ENCODE assay signal across 17 cellular contexts in genomic region chr3:184542577-184542976, GRCh38. TPM values are rescaled to one million over a fixed set of nuclear protein-coding genes. Genes with fewer than 3 reads are reported as not detected.
DNase-seq lines count a peak whose midpoint lies in the region; ATAC-seq and TF ChIP-seq lines count a peak whose summit lies in the region.
"Had no signal": no experiment of that assay in that cellular context is flagged by ENCODE, and none has a peak within 500 bp of the region (broad histone marks: within the 10 kb centered on the region; RNA-seq: fewer than 3 reads in every experiment).

No MANE protein-coding gene starts in this region.

- no peaks in the 10 kb centered on the region for H3K36me3 Mint-ChIP-seq in GM23338 (ENCODE audit: low read depth)
- H3K36me3 Mint-ChIP-seq: CD8-positive, alpha-beta T cell had no signal

- H3K9me3 Mint-ChIP-seq in GM23338 = no peaks in the 10 kb centered on the region
- H3K9me3 Mint-ChIP-seq: CD4-positive, alpha-beta T cell; CD8-positive, alpha-beta T cell had no signal

- POLR2A ChIA-PET in HEK293 (lab: Yijun Ruan, JAX) = no interaction called here

- DNase-seq in GM23338 (ENCODE audit: low spot score) (no peak), ecto neural progenitor cell (ENCODE audit: low spot score) (peak; percentile 10), left lung (no peak)
- DNase-seq: AML-193; Caco-2; Calu3; CD4-positive, alpha-beta T cell; DMS79 treated with DMSO at 0.1 percent for 48 hours; GF-D8 had no signal

- no peaks in the 10 kb centered on the region for H3K79me2 ChIP-seq in GM23338 (replicated peaks; ENCODE audit: insufficient read depth)

- H3K27me3 ChIP-seq in GM23338 (ENCODE audit: insufficient read depth) (no peaks in the 10 kb centered on the region), left lung (peaks cover 0 to 32% of the 10 kb centered on the region in 2 donors)

- no peak overlapping the region for H3K4me3 ChIP-seq in GM23338
- no peak overlapping the region for H3K4me3 ChIP-seq in HEK293 (ENCODE audit: low read depth, low read length)
- H3K4me3 ChIP-seq in left lung = no peak overlapping the region
- H3K4me3 ChIP-seq: A549; BLaER1 treated with 17β-estradiol and CSF1 and Interleukin-3, amounts not matched to agents 10 nM and 100 nM had no signal

- no peak overlapping the region for H3K27ac ChIP-seq in GM23338 (ENCODE audit: low read depth)
- H3K27ac ChIP-seq in HEK293 (ENCODE audit: extremely low read depth, low read depth, low read length) = no peak overlapping the region
- no peak overlapping the region for H3K27ac ChIP-seq in left lung
- H3K27ac ChIP-seq: 22Rv1; A549; BLaER1 treated with 17β-estradiol and CSF1 and Interleukin-3, amounts not matched to agents 10 nM and 100 nM; C4-2B had no signal

- H3F3A ChIP-seq in GM23338 (replicated peaks; ENCODE audit: low read depth) = 0 out of 2 replicates have a peak, but pooled peaks cover 3% of the 10 kb centered on the region

- ATAC-seq in GM23338 (no peak), left lung (no peak), GM19023 (IDR thresholded peaks at IDR 0.05; ENCODE audit: unreplicated experiment) (no peak)
- ATAC-seq: A549; CD8-positive, alpha-beta T cell had no signal

- H3K4me1 Mint-ChIP-seq in GM23338 = peaks cover 30% of the 10 kb centered on the region

- H3K9me2 ChIP-seq in GM23338 (ENCODE audit: insufficient read depth) = no peaks in the 10 kb centered on the region

- peaks cover 10% of the 10 kb centered on the region for H3K27me3 Mint-ChIP-seq in GM23338 (ENCODE audit: insufficient read depth, low read depth, poor library complexity)

- no peak overlapping the region for H3K27ac Mint-ChIP-seq in GM23338
- H3K27ac Mint-ChIP-seq: B cell; CD4-positive, alpha-beta T cell; CD8-positive, alpha-beta T cell had no signal

- H3K4me3 Mint-ChIP-seq in GM23338 = no peak overlapping the region
- H3K4me3 Mint-ChIP-seq: B cell; CD4-positive, alpha-beta T cell; CD8-positive, alpha-beta T cell had no signal

- TF ChIP-seq CTCF in GM23338 (conservative IDR thresholded peaks at IDR 0.05; ENCODE audit: low read depth in 2 of 2) (no peak), HEK293 (tag by site-specific recombination; IDR thresholded peaks at IDR 0.05) (no peak), left lung (IDR thresholded peaks at IDR 0.05) (no peak)

- peaks cover 8% of the 10 kb centered on the region for H3K4me1 ChIP-seq in GM23338 (ENCODE audit: insufficient read depth)
- no peaks in the 10 kb centered on the region for H3K4me1 ChIP-seq in HEK293 (ENCODE audit: control insufficient read depth, insufficient read depth, low read length)
- peaks cover 0 to 5% of the 10 kb centered on the region in 2 donors for H3K4me1 ChIP-seq in left lung
- H3K4me1 ChIP-seq: A549, Caco-2 had no signal

- intact Hi-C loops in left lung (cut with DNase I) = loop anchor here in 1 of 2 donors (5.0 kb wide), 2 partner anchors 125 to 170 kb away; no protein-coding TSS in a partner anchor

- no peak overlapping the region for H2AFZ ChIP-seq in GM23338

- 0 out of 2 replicates have a peak overlapping the region, but pooled peaks have one; percentile 32 for H3K4me2 ChIP-seq in GM23338
- H3K4me2 ChIP-seq: A549; BLaER1 treated with 17β-estradiol and CSF1 and Interleukin-3, amounts not matched to agents 10 nM and 100 nM had no signal

- no peaks in the 10 kb centered on the region for H4K20me1 ChIP-seq in GM23338 (replicated peaks; ENCODE audit: insufficient read depth)

- CTCF ChIA-PET in HEK293 (lab: Yijun Ruan, JAX) = interaction anchor here (0.6 to 12.4 kb wide), 7 partner anchors 13 to 244 kb away, joined by 3 to 184 read pairs (median 22); no protein-coding TSS in a partner anchor

- H3K9me3 ChIP-seq in HEK293 (ENCODE audit: control insufficient read depth, insufficient read depth, low read depth, low read length) = no peaks in the 10 kb centered on the region
- no peaks in the 10 kb centered on the region for H3K9me3 ChIP-seq in left lung
- H3K9me3 ChIP-seq: A549; BLaER1 treated with 17β-estradiol and CSF1 and Interleukin-3, amounts not matched to agents 10 nM and 100 nM; Caco-2 had no signal

- H3K36me3 ChIP-seq in GM23338 (ENCODE audit: insufficient read depth) (no peaks in the 10 kb centered on the region), HEK293 (ENCODE audit: control insufficient read depth in 2 of 2, insufficient read depth in 1 of 2, low read length in 2 of 2) (no peaks in the 10 kb centered on the region), left lung (no peaks in the 10 kb centered on the region)
- H3K36me3 ChIP-seq: BLaER1 treated with 17β-estradiol and CSF1 and Interleukin-3, amounts not matched to agents 10 nM and 100 nM had no signal

TF ChIP-seq in GM23338, 12 proteins besides CTCF, POLR2A, EP300 and RAD21 (continues in another document):
- no peak for TF ChIP-seq EZH2phosphoT487 (IDR thresholded peaks at IDR 0.05; ENCODE audit: unreplicated experiment)
- TF ChIP-seq CREB1 (CRISPR knock-in tag; IDR thresholded peaks at IDR 0.05; ENCODE audit: low read depth) = no peak
- TF ChIP-seq POLR2AphosphoS5 (IDR thresholded peaks at IDR 0.05; ENCODE audit: low read depth) = no peak
- no peak for TF ChIP-seq JUNB (IDR thresholded peaks at IDR 0.05; ENCODE audit: unreplicated experiment)
- TF ChIP-seq STAT1 (IDR thresholded peaks at IDR 0.05; ENCODE audit: unreplicated experiment) = no peak

TF ChIP-seq in HEK293, 187 proteins besides CTCF, POLR2A, EP300 and RAD21:
- TF ChIP-seq ZNF366 (tag by site-specific recombination; conservative IDR thresholded peaks at IDR 0.05) = peak; percentile 76
- TF ChIP-seq ZNF157 (tag by site-specific recombination; IDR thresholded peaks at IDR 0.05) = no peak
- TF ChIP-seq BCL6B (tag by site-specific recombination; IDR thresholded peaks at IDR 0.05) = no peak
- no peak for TF ChIP-seq GFI1B (tag by site-specific recombination; IDR thresholded peaks at IDR 0.05)
- TF ChIP-seq ZNF843 (tag by site-specific recombination; IDR thresholded peaks at IDR 0.05) = no peak
- 0 out of 2 replicates have a peak, but pooled peaks have one; percentile 11 for TF ChIP-seq ZNF596 (tag by site-specific recombination; IDR thresholded peaks at IDR 0.05)
- peak; percentile 67 for TF ChIP-seq PRDM1 (tag by site-specific recombination; IDR thresholded peaks at IDR 0.05)
TF ChIP-seq in HEK293: peak in this region for 3.

RNA-seq across cellular contexts. Expression of gene EPHB3, which starts 19.0 kb away (rescaled TPM):
- 1.0 and 2.0 TPM in 2 replicates for total RNA-seq in GM23338 (2014; rRNA removed; shearing (Covaris generic))
- polyA plus RNA-seq in GM23338 (2016; fragmentation: Nextera tagmentation; extraction: Ambion mirVana) = 0.54 and 0.57 TPM in 2 replicates
- total RNA-seq in left lung = 10 to 100 TPM in 1 of 2 donors, 1 to 10 TPM in 1; 8.1 to 23.7 TPM
- total RNA-seq: CD8-positive, alpha-beta T cell had no signal
